ENCODE assay signal across 9 cellular contexts in genomic region chr11:68037481-68038225, GRCh38. TPM values are rescaled to one million over a fixed set of nuclear protein-coding genes. Genes with fewer than 3 reads are reported as not detected.
A peak's percentile ranks its signal among the peaks of the same experiment; 100 is the strongest.
DNase-seq lines count a peak whose midpoint lies in the region; ATAC-seq and TF ChIP-seq lines count a peak whose summit lies in the region.
"Had no signal": no experiment of that assay in that cellular context is flagged by ENCODE, and none has a peak within 500 bp of the region (broad histone marks: within the 10 kb centered on the region; RNA-seq: fewer than 3 reads in every experiment).

No MANE protein-coding gene starts in this region.

- no peaks in the 10 kb centered on the region for H3K36me3 Mint-ChIP-seq in activated T-cell treated with anti-CD3 and anti-CD28 coated beads, Interleukin-2, amount 50 U/mL, for 72 hours (ENCODE audit: insufficient read depth in 2 of 2)
- H3K36me3 Mint-ChIP-seq in activated T-helper 2 cell treated with anti-CD3 and anti-CD28 coated beads, Interferon-gamma antibody, Interleukin-2, Interleukin-4, amounts not matched to agents 10 μg/mL and 5 μg/mL and 100 μg/mL, durations not matched to agents 14 hours and 24 hours and 36 hours (ENCODE audit: low read depth) = peaks cover 11% of the 10 kb centered on the region

- POLR2A ChIA-PET in GM10248 (lab: Yijun Ruan, JAX) = no interaction called here

- TF ChIP-seq CTCF in lung (IDR thresholded peaks at IDR 0.05; ENCODE audit: control extremely low read depth, extremely low read depth) = no peak
- no peak for TF ChIP-seq CTCF in tibial nerve (IDR thresholded peaks at IDR 0.05)
- TF ChIP-seq CTCF in GM10248 (IDR thresholded peaks at IDR 0.05; ENCODE audit: control extremely low read depth, extremely low read depth, low read depth, missing control alignments) = no peak

- H3K36me3 ChIP-seq in lung (ENCODE audit: control insufficient read depth in 2 of 2, insufficient read depth in 2 of 2, low read length in 2 of 2) = peaks cover 0 to 25% of the 10 kb centered on the region in 2 donors
- peaks cover 0 to 53% (median 6%) of the 10 kb centered on the region in 3 donors for H3K36me3 ChIP-seq in tibial nerve

- no peaks in the 10 kb centered on the region for H3K9me3 Mint-ChIP-seq in activated T-cell treated with anti-CD3 and anti-CD28 coated beads, Interleukin-2, amount 50 U/mL, for 72 hours
- H3K9me3 Mint-ChIP-seq in activated T-helper 2 cell treated with anti-CD3 and anti-CD28 coated beads, Interferon-gamma antibody, Interleukin-2, Interleukin-4, amounts not matched to agents 10 μg/mL and 5 μg/mL and 100 μg/mL, durations not matched to agents 14 hours and 24 hours and 36 hours = no peaks in the 10 kb centered on the region

- TF ChIP-seq EP300 in tibial nerve (IDR thresholded peaks at IDR 0.05) = no peak

- H3K27ac ChIP-seq in lung (ENCODE audit: low read depth in 1 of 2, low read length in 1 of 2) = peak overlapping the region; percentile 61 to 95
- H3K27ac ChIP-seq in tibial nerve = peak overlapping the region; percentile 71 to 94 (median 94)

- H3K27ac Mint-ChIP-seq in activated T-cell treated with anti-CD3 and anti-CD28 coated beads, Interleukin-2, amount 50 U/mL, for 72 hours = peak overlapping the region; percentile 64
- peak overlapping the region; percentile 89 for H3K27ac Mint-ChIP-seq in activated T-helper 2 cell treated with anti-CD3 and anti-CD28 coated beads, Interferon-gamma antibody, Interleukin-2, Interleukin-4, amounts not matched to agents 10 μg/mL and 5 μg/mL and 100 μg/mL, durations not matched to agents 14 hours and 24 hours and 36 hours

- no peak for ATAC-seq in activated T-cell treated with anti-CD3 and anti-CD28 coated beads, Interleukin-2, amount 50 U/mL, for 72 hours (replicated peaks in 1 of 2)
- no peak for ATAC-seq in lung (ENCODE audit: insufficient read depth, low FRiP score)

- H3K4me3 ChIP-seq in lung = no peak overlapping the region
- peak overlapping the region in 1 of 4 donors; percentile 77 for H3K4me3 ChIP-seq in tibial nerve

- DNase-seq in activated T-cell treated with anti-CD3 and anti-CD28 coated beads, Interleukin-2, amount 50 U/mL, for 72 hours = no peak
- DNase-seq in activated T-cell treated with anti-CD3 and anti-CD28 coated beads, Interleukin-2, amount 50 U/mL, for 1 hour = no peak
- no peak for DNase-seq in activated T-helper 2 cell treated with anti-CD3 and anti-CD28 coated beads, Interferon-gamma antibody, Interleukin-2, Interleukin-4, amounts not matched to agents 10 μg/mL and 5 μg/mL and 100 μg/mL, durations not matched to agents 14 hours and 24 hours and 36 hours (ENCODE audit: low spot score)
- DNase-seq in lung (ENCODE audit: low spot score) (no peak), tibial nerve (ENCODE audit: low spot score in 2 of 2) (no peak), GM10248 (ENCODE audit: extremely low spot score) (no peak), SKM-1 (lab: John Stamatoyannopoulos, UW; ENCODE audit: unreplicated experiment) (no peak), mesenteric fat pad (ENCODE audit: low spot score) (no peak)
- DNase-seq: activated CD4-positive, alpha-beta T cell treated with anti-CD3 and anti-CD28 coated beads for 48 hours had no signal

- intact Hi-C loops in activated T-helper 2 cell treated with anti-CD3 and anti-CD28 coated beads, Interferon-gamma antibody, Interleukin-2, Interleukin-4, amounts not matched to agents 10 μg/mL and 5 μg/mL and 100 μg/mL, durations not matched to agents 14 hours and 24 hours and 36 hours (cut with micrococcal nuclease) = loop anchor here (10.0 kb wide), 1 partner anchor 177 kb away; the partner anchor contains the start of gene KMT5B

- no peaks in the 10 kb centered on the region for H3K27me3 Mint-ChIP-seq in activated T-cell treated with anti-CD3 and anti-CD28 coated beads, Interleukin-2, amount 50 U/mL, for 72 hours (ENCODE audit: low read depth)
- H3K27me3 Mint-ChIP-seq in activated T-helper 2 cell treated with anti-CD3 and anti-CD28 coated beads, Interferon-gamma antibody, Interleukin-2, Interleukin-4, amounts not matched to agents 10 μg/mL and 5 μg/mL and 100 μg/mL, durations not matched to agents 14 hours and 24 hours and 36 hours (ENCODE audit: low read depth) = no peaks in the 10 kb centered on the region

- no peak for TF ChIP-seq POLR2A in tibial nerve (IDR thresholded peaks at IDR 0.05)

- H3K4me3 Mint-ChIP-seq in activated T-cell treated with anti-CD3 and anti-CD28 coated beads, Interleukin-2, amount 50 U/mL, for 72 hours = peak overlapping the region; percentile 6 to 24
- peak overlapping the region; percentile 52 for H3K4me3 Mint-ChIP-seq in activated T-helper 2 cell treated with anti-CD3 and anti-CD28 coated beads, Interferon-gamma antibody, Interleukin-2, Interleukin-4, amounts not matched to agents 10 μg/mL and 5 μg/mL and 100 μg/mL, durations not matched to agents 14 hours and 24 hours and 36 hours (ENCODE audit: low read depth)

- peaks cover 24% of the 10 kb centered on the region for H3K4me1 Mint-ChIP-seq in activated T-cell treated with anti-CD3 and anti-CD28 coated beads, Interleukin-2, amount 50 U/mL, for 72 hours (ENCODE audit: low read depth)
- H3K4me1 Mint-ChIP-seq in activated T-helper 2 cell treated with anti-CD3 and anti-CD28 coated beads, Interferon-gamma antibody, Interleukin-2, Interleukin-4, amounts not matched to agents 10 μg/mL and 5 μg/mL and 100 μg/mL, durations not matched to agents 14 hours and 24 hours and 36 hours (ENCODE audit: low read depth) = peaks cover 11% of the 10 kb centered on the region

- H3K4me1 ChIP-seq in lung (ENCODE audit: control insufficient read depth in 2 of 2, insufficient read depth in 2 of 2, low read length in 2 of 2) (peaks cover 9 to 29% of the 10 kb centered on the region in 2 donors), tibial nerve (peaks cover 0 to 71% (median 40%) of the 10 kb centered on the region in 4 donors)

- 76 to 78% methylated on average over 20 of the region's 20 CpGs for WGBS in lung, 2 donors
- whole genome bisulfite sequencing in tibial nerve, 2 donors = 78 to 80% methylated on average over 19 to 20 of the region's 20 CpGs

- H3K27me3 ChIP-seq in lung (ENCODE audit: control insufficient read depth, insufficient read depth) = no peaks in the 10 kb centered on the region
- no peaks in the 10 kb centered on the region for H3K27me3 ChIP-seq in tibial nerve

- CTCF ChIA-PET in GM10248 (lab: Yijun Ruan, JAX) = interaction anchor here (1.0 to 1.5 kb wide), 3 partner anchors 14 to 171 kb away, joined by 3 read pairs; no protein-coding TSS in a partner anchor

- no peaks in the 10 kb centered on the region for H3K9me3 ChIP-seq in lung (ENCODE audit: control insufficient read depth in 2 of 2, insufficient read depth in 1 of 2, low read length in 1 of 2)
- no peaks in the 10 kb centered on the region for H3K9me3 ChIP-seq in tibial nerve

RNA-seq across cellular contexts. Expression of gene TCIRG1, which starts 1.2 kb away (rescaled TPM):
- 100 to 1,000 TPM; 141 to 146 TPM for total RNA-seq in activated T-cell treated with anti-CD3 and anti-CD28 coated beads, Interleukin-2, amount 50 U/mL, for 72 hours
- total RNA-seq in activated T-helper 2 cell treated with anti-CD3 and anti-CD28 coated beads, Interferon-gamma antibody, Interleukin-2, Interleukin-4, amounts not matched to agents 10 μg/mL and 5 μg/mL and 100 μg/mL, durations not matched to agents 14 hours and 24 hours and 36 hours = 148 and 154 TPM in 2 replicates
- total RNA-seq in lung = 100 to 1,000 TPM in 1 of 2 donors, 10 to 100 TPM in 1; 70.2 to 322 TPM
- 100 to 1,000 TPM; 244 to 438 TPM for polyA plus RNA-seq in lung
- total RNA-seq in tibial nerve = 100 to 1,000 TPM; 142 to 439 (median 183) TPM
- total RNA-seq in mesenteric fat pad = 112 TPM

RNA-seq across cellular contexts. Expression of gene NDUFS8, which starts 7.2 kb away (rescaled TPM):
- 100 to 1,000 TPM; 128 to 129 TPM for total RNA-seq in activated T-cell treated with anti-CD3 and anti-CD28 coated beads, Interleukin-2, amount 50 U/mL, for 72 hours
- 125 and 139 TPM in 2 replicates for total RNA-seq in activated T-helper 2 cell treated with anti-CD3 and anti-CD28 coated beads, Interferon-gamma antibody, Interleukin-2, Interleukin-4, amounts not matched to agents 10 μg/mL and 5 μg/mL and 100 μg/mL, durations not matched to agents 14 hours and 24 hours and 36 hours
- 100 to 1,000 TPM in 1 of 2 donors, 10 to 100 TPM in 1; 57.8 to 151 TPM for total RNA-seq in lung
- 100 to 1,000 TPM; 139 to 180 TPM for polyA plus RNA-seq in lung
- total RNA-seq in tibial nerve = 100 to 1,000 TPM; 143 to 205 (median 180) TPM
- total RNA-seq in mesenteric fat pad = 134 TPM

RNA-seq across cellular contexts. Expression of gene ALDH3B1, which starts 27.5 kb away (rescaled TPM):
- under 1 TPM; 0.10 to 0.16 TPM for total RNA-seq in activated T-cell treated with anti-CD3 and anti-CD28 coated beads, Interleukin-2, amount 50 U/mL, for 72 hours
- total RNA-seq in activated T-helper 2 cell treated with anti-CD3 and anti-CD28 coated beads, Interferon-gamma antibody, Interleukin-2, Interleukin-4, amounts not matched to agents 10 μg/mL and 5 μg/mL and 100 μg/mL, durations not matched to agents 14 hours and 24 hours and 36 hours = not detected in 2 replicates
- total RNA-seq in lung (100 to 1,000 TPM in 1 of 2 donors, 10 to 100 TPM in 1; 45.6 to 165 TPM), tibial nerve (100 to 1,000 TPM in 1 of 4 donors, 10 to 100 TPM in 3; 80.4 to 137 (median 91.8) TPM), mesenteric fat pad (14.6 TPM)
- polyA plus RNA-seq in lung = 100 to 1,000 TPM in 1 of 2 donors, 10 to 100 TPM in 1; 73.9 to 107 TPM

RNA-seq across cellular contexts. Expression of gene UNC93B1, which starts 33.8 kb away (rescaled TPM):
- total RNA-seq in activated T-cell treated with anti-CD3 and anti-CD28 coated beads, Interleukin-2, amount 50 U/mL, for 72 hours = 10 to 100 TPM in 1 of 2 donors, 1 to 10 TPM in 1; 8.0 to 16.7 TPM
- total RNA-seq in activated T-helper 2 cell treated with anti-CD3 and anti-CD28 coated beads, Interferon-gamma antibody, Interleukin-2, Interleukin-4, amounts not matched to agents 10 μg/mL and 5 μg/mL and 100 μg/mL, durations not matched to agents 14 hours and 24 hours and 36 hours = 12.3 and 14.1 TPM in 2 replicates
- total RNA-seq in lung (100 to 1,000 TPM in 1 of 2 donors, 10 to 100 TPM in 1; 44.3 to 124 TPM), tibial nerve (10 to 100 TPM; 43.5 to 75.9 (median 44.2) TPM), mesenteric fat pad (42.0 TPM)
- polyA plus RNA-seq in lung = 100 to 1,000 TPM in 1 of 2 donors, 10 to 100 TPM in 1; 71.6 to 104 TPM

Comparison
In these comparisons a context has a peak if more than half of its experiments do, and no peak if none do; other contexts are left out.
1. RNA of gene ALDH3B1, which starts 27.5 kb away (total RNA-seq): 45.6 to 165 TPM in lung, 80.4 to 137 TPM in tibial nerve and 14.6 TPM in mesenteric fat pad (single experiment); 0.10 to 0.16 TPM in activated T-cell treated with anti-CD3 and anti-CD28 coated beads, Interleukin-2, amount 50 U/mL, for 72 hours and not detected in activated T-helper 2 cell treated with anti-CD3 and anti-CD28 coated beads, Interferon-gamma antibody, Interleukin-2, Interleukin-4, amounts not matched to agents 10 μg/mL and 5 μg/mL and 100 μg/mL, durations not matched to agents 14 hours and 24 hours and 36 hours; every median in the first group is over 10 times any median in the second.